In the genomic region with DNA sequence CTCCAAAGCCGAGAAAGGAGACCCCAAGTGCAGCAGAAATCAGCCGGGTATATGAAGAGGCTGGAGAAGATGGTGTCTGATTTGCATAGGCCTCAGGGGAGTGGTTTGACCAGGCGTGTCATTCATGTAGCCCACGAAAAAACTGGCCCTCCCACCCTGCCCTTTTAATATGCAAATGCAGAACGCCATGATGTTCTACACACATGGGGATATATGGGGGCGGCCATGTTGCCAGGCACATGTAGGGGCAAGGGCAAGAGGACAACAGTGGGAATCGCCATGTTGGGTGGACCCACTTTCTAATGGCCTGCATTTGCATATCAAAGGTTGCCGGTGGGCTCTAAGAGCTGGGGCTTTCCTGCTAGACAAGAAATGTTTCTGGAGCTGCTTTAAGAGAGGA, we compare ENCODE assay signal across 20 cellular contexts.
"Had no signal": no experiment of that assay in that cellular context is flagged by ENCODE, and none has a peak within 500 bp of the region (broad histone marks: within the 10 kb centered on the region; RNA-seq: fewer than 3 reads in every experiment).

No MANE protein-coding gene starts in this region.

- H3K27ac ChIP-seq: coronary artery, hepatocyte, parathyroid adenoma, psoas muscle, right lobe of liver, stomach, thoracic aorta, transverse colon had no signal

- H3K4me2 ChIP-seq: hepatocyte had no signal

- H3K36me3 ChIP-seq: right lobe of liver, stomach, thoracic aorta, transverse colon had no signal

- H3K27me3 ChIP-seq: right lobe of liver had no signal

- H3K4me3 ChIP-seq: coronary artery, hepatocyte, psoas muscle, right lobe of liver, stomach, thoracic aorta, transverse colon had no signal

- H3K79me2 ChIP-seq: hepatocyte, parathyroid adenoma had no signal

- H2AFZ ChIP-seq: hepatocyte, parathyroid adenoma had no signal

- H3K4me1 ChIP-seq: parathyroid adenoma, psoas muscle, right lobe of liver, transverse colon had no signal

- H3K9me3 ChIP-seq: psoas muscle, right lobe of liver, stomach, thoracic aorta, transverse colon had no signal

- DNase-seq: effector CD4-positive, alpha-beta T cell; endodermal cell; erythroblast; foreskin melanocyte; head of caudate nucleus; kidney glomerular epithelial cell; naive thymus-derived CD4-positive, alpha-beta T cell; nephron progenitor cell; psoas muscle; retina; right lobe of liver; stimulated activated CD4-positive, alpha-beta T cell treated with anti-CD3 and anti-CD28 coated beads, Interleukin-2, amount 100 ng/mL, for 24 hours; stimulated activated naive CD4-positive, alpha-beta T cell; stomach; substantia nigra; transverse colon had no signal

- ATAC-seq: naive thymus-derived CD4-positive, alpha-beta T cell; psoas muscle; right lobe of liver had no signal

- H3K9ac ChIP-seq: parathyroid adenoma had no signal
